8 cellular contexts compared by ENCODE assay signal in genomic region chrX:142616636-142617035, GRCh38.
"Had no signal": no experiment of that assay in that cellular context is flagged by ENCODE, and none has a peak within 500 bp of the region (broad histone marks: within the 10 kb centered on the region; RNA-seq: fewer than 3 reads in every experiment).

No MANE protein-coding gene starts in this region.

- H3K4me3 Mint-ChIP-seq: GM23338, H9, IgD-negative memory B cell had no signal

- H3K4me1 Mint-ChIP-seq: GM23338, H9 had no signal

- H3K4me3 ChIP-seq: GM23338 had no signal

- H2AFZ ChIP-seq: GM23338 had no signal

- FAIRE-seq: H1, H54, HTR-8/SVneo had no signal

- H3K36me3 Mint-ChIP-seq: IgD-negative memory B cell had no signal

- DNase-seq: H9, HCEC 1CT, KBM-7 had no signal

- H3K9me3 Mint-ChIP-seq: GM23338, IgD-negative memory B cell had no signal

- H3K27ac Mint-ChIP-seq: GM23338, H9, IgD-negative memory B cell had no signal

- ATAC-seq: GM23338 had no signal

- H3K4me2 ChIP-seq: GM23338 had no signal

- H3K27me3 Mint-ChIP-seq: IgD-negative memory B cell had no signal
